20 cellular contexts compared by ENCODE assay signal in genomic region chr10:34593955-34594354, GRCh38.
DNase-seq lines count a peak whose midpoint lies in the region; ATAC-seq and TF ChIP-seq lines count a peak whose summit lies in the region.
"Had no signal": no experiment of that assay in that cellular context is flagged by ENCODE, and none has a peak within 500 bp of the region (broad histone marks: within the 10 kb centered on the region; RNA-seq: fewer than 3 reads in every experiment).

No MANE protein-coding gene starts in this region.

- H3K4me3 Mint-ChIP-seq in MCF 10A (ENCODE audit: unreplicated experiment) = no peak overlapping the region
- H3K4me3 Mint-ChIP-seq in activated T-cell treated with anti-CD3 and anti-CD28 coated beads, Interleukin-2, amount 50 U/mL, for 4 hours = no peak overlapping the region
- H3K4me3 Mint-ChIP-seq in activated naive CD4-positive, alpha-beta T cell treated with anti-CD3 and anti-CD28 coated beads, Interleukin-2, amount 10 ng/mL, durations not matched to agents 7 days and 5 days = no peak overlapping the region
- H3K4me3 Mint-ChIP-seq: CD4-positive, alpha-beta T cell had no signal

- H3K27ac Mint-ChIP-seq in MCF 10A (ENCODE audit: low read depth, unreplicated experiment) = no peak overlapping the region
- H3K27ac Mint-ChIP-seq in activated naive CD4-positive, alpha-beta T cell treated with anti-CD3 and anti-CD28 coated beads, Interleukin-2, amount 10 ng/mL, durations not matched to agents 7 days and 5 days = no peak overlapping the region
- H3K27ac Mint-ChIP-seq: CD4-positive, alpha-beta T cell had no signal

- H3K9me3 Mint-ChIP-seq in MCF 10A (ENCODE audit: unreplicated experiment) = no peaks in the 10 kb centered on the region
- H3K9me3 Mint-ChIP-seq in activated T-cell treated with anti-CD3 and anti-CD28 coated beads, Interleukin-2, amount 50 U/mL, for 4 hours = no peaks in the 10 kb centered on the region
- H3K9me3 Mint-ChIP-seq in activated naive CD4-positive, alpha-beta T cell treated with anti-CD3 and anti-CD28 coated beads, Interleukin-2, amount 10 ng/mL, durations not matched to agents 7 days and 5 days = no peaks in the 10 kb centered on the region
- H3K9me3 Mint-ChIP-seq: CD4-positive, alpha-beta T cell had no signal

- no peak overlapping the region for H2AFZ ChIP-seq in mammary epithelial cell (ENCODE audit: low read depth, low read length)

- no TSS peak for BruUV-seq in mammary epithelial cell (replicated peaks; lab: Mats Ljungman, UMichigan)
- no TSS peak for BruUV-seq in MCF 10A (replicated peaks; lab: Mats Ljungman, UMichigan)

- H3K4me2 ChIP-seq in mammary epithelial cell (ENCODE audit: insufficient read depth, low read depth, low read length) = no peak overlapping the region
- H3K4me2 ChIP-seq: A549 had no signal

- no peaks in the 10 kb centered on the region for H3K4me1 ChIP-seq in mammary epithelial cell (ENCODE audit: insufficient read depth, low read length)
- H3K4me1 ChIP-seq: A549, Caco-2 had no signal

- H3K36me3 Mint-ChIP-seq in MCF 10A (ENCODE audit: insufficient read depth, unreplicated experiment) = peaks cover 5% of the 10 kb centered on the region
- H3K36me3 Mint-ChIP-seq in activated T-cell treated with anti-CD3 and anti-CD28 coated beads, Interleukin-2, amount 50 U/mL, for 4 hours (ENCODE audit: insufficient read depth) = no peaks in the 10 kb centered on the region
- no peaks in the 10 kb centered on the region for H3K36me3 Mint-ChIP-seq in activated naive CD4-positive, alpha-beta T cell treated with anti-CD3 and anti-CD28 coated beads, Interleukin-2, amount 10 ng/mL, durations not matched to agents 7 days and 5 days

- 77% methylated on average over 2 of the region's 2 CpGs for WGBS in mammary epithelial cell (ENCODE audit: low coverage, missing lambda C conversion rate)

- no peaks in the 10 kb centered on the region for H3K36me3 ChIP-seq in mammary epithelial cell (ENCODE audit: insufficient read depth, low read length)

- CTCF ChIA-PET in mammary epithelial cell (lab: Charles Lee; ENCODE audit: low non-redundant PET) (no interaction called here), MCF 10A (lab: Yijun Ruan, JAX) (interaction anchor here (0.6 to 0.7 kb wide), 2 partner anchors 266 to 397 kb away, joined by 3 read pairs; no protein-coding TSS in a partner anchor)
- CTCF ChIA-PET in activated naive CD4-positive, alpha-beta T cell treated with anti-CD3 and anti-CD28 coated beads, Interleukin-2, amount 10 ng/mL, durations not matched to agents 7 days and 5 days (lab: Charles Lee) = interaction anchor here (0.6 to 1.3 kb wide), 2 partner anchors 15 to 32 kb away, joined by 3 read pairs; no protein-coding TSS in a partner anchor

- H3K27me3 Mint-ChIP-seq in MCF 10A (ENCODE audit: insufficient read depth, unreplicated experiment) = no peaks in the 10 kb centered on the region
- no peaks in the 10 kb centered on the region for H3K27me3 Mint-ChIP-seq in activated T-cell treated with anti-CD3 and anti-CD28 coated beads, Interleukin-2, amount 50 U/mL, for 4 hours (ENCODE audit: low read depth)
- peaks cover 4% of the 10 kb centered on the region for H3K27me3 Mint-ChIP-seq in activated naive CD4-positive, alpha-beta T cell treated with anti-CD3 and anti-CD28 coated beads, Interleukin-2, amount 10 ng/mL, durations not matched to agents 7 days and 5 days

- H3K79me2 ChIP-seq in mammary epithelial cell (ENCODE audit: insufficient read depth, low read length) = peaks cover 59% of the 10 kb centered on the region

- intact Hi-C loops in mammary epithelial cell (cut with micrococcal nuclease) = no loop called here
- intact Hi-C loops in MCF 10A (cut with micrococcal nuclease) = no loop called here
- intact Hi-C loops in left colon (cut with DNase I, micrococcal nuclease) = no loop called here

- DNase-seq in mammary epithelial cell (peak; percentile 50), MCF 10A (ENCODE audit: unreplicated experiment) (no peak), epithelial cell of esophagus (ENCODE audit: low read depth) (peak; percentile 49), left colon (no peak), cerebellar cortex (ENCODE audit: low spot score) (no peak)
- no peak for DNase-seq in activated T-cell treated with anti-CD3 and anti-CD28 coated beads, Interleukin-2, amount 50 U/mL, for 4 hours
- no peak for DNase-seq in activated naive CD4-positive, alpha-beta T cell treated with anti-CD3 and anti-CD28 coated beads, Interleukin-2, amount 10 ng/mL, durations not matched to agents 7 days and 5 days
- DNase-seq: AML-193; Caco-2; CD4-positive, alpha-beta T cell; DMS79 treated with DMSO at 0.1 percent for 48 hours; GF-D8; GOT3; H7; IMR-90 had no signal

- H3K4me1 Mint-ChIP-seq in MCF 10A (ENCODE audit: insufficient read depth, unreplicated experiment) = peaks cover 9% of the 10 kb centered on the region
- H3K4me1 Mint-ChIP-seq in activated T-cell treated with anti-CD3 and anti-CD28 coated beads, Interleukin-2, amount 50 U/mL, for 4 hours (ENCODE audit: low read depth) = no peaks in the 10 kb centered on the region
- no peaks in the 10 kb centered on the region for H3K4me1 Mint-ChIP-seq in activated naive CD4-positive, alpha-beta T cell treated with anti-CD3 and anti-CD28 coated beads, Interleukin-2, amount 10 ng/mL, durations not matched to agents 7 days and 5 days

- H3K4me3 ChIP-seq in mammary epithelial cell (replicated peaks in 1 of 3; ENCODE audit: insufficient read depth in 1 of 3, low read depth in 2 of 3, low read length in 3 of 3) (no peak overlapping the region), epithelial cell of esophagus (ENCODE audit: low read length) (no peak overlapping the region)
- H3K4me3 ChIP-seq: A549, K562 had no signal

- H3K27ac ChIP-seq in mammary epithelial cell (ENCODE audit: insufficient read depth, low read depth, low read length) = no peak overlapping the region
- H3K27ac ChIP-seq: 22Rv1, A549, C4-2B had no signal

- no peaks in the 10 kb centered on the region for H4K20me1 ChIP-seq in mammary epithelial cell (ENCODE audit: insufficient read depth, low read length)

- ATAC-seq in left colon = peak; percentile 52
- ATAC-seq in activated T-cell treated with anti-CD3 and anti-CD28 coated beads, Interleukin-2, amount 50 U/mL, for 4 hours = no peak
- ATAC-seq: A549, HCT116, K562 had no signal

- H3K9ac ChIP-seq in mammary epithelial cell (ENCODE audit: insufficient read depth, low read length) = no peak overlapping the region

- no peaks in the 10 kb centered on the region for H3K27me3 ChIP-seq in mammary epithelial cell (ENCODE audit: insufficient read depth, low read length)

- POLR2A ChIA-PET in MCF 10A (lab: Yijun Ruan, JAX) = interaction anchor here (0.8 to 1.1 kb wide), 3 partner anchors 10 to 90 kb away, joined by 3 to 5 read pairs (median 4); no protein-coding TSS in a partner anchor

- H3K9me3 ChIP-seq in mammary epithelial cell (replicated peaks; ENCODE audit: insufficient read depth, low read length) = no peaks in the 10 kb centered on the region
- H3K9me3 ChIP-seq: A549, Caco-2 had no signal

- no peak for TF ChIP-seq CTCF in mammary epithelial cell (conservative IDR thresholded peaks at IDR 0.05 in 1 of 2, IDR thresholded peaks at IDR 0.05 in 1 of 2; ENCODE audit: extremely low read depth in 1 of 2, insufficient read depth in 1 of 2, low read depth in 1 of 2, low read length in 2 of 2)
- TF ChIP-seq CTCF in MCF 10A (IDR thresholded peaks at IDR 0.05; ENCODE audit: unreplicated experiment) = no peak
- TF ChIP-seq CTCF in epithelial cell of esophagus (IDR thresholded peaks at IDR 0.05; ENCODE audit: insufficient read depth, low read depth, low read length, missing control alignments) = no peak

- in situ Hi-C loops in mammary epithelial cell (cut with MboI; ENCODE audit: low sequenced_read_pairs in 2 of 2) = no loop called here

- dilution Hi-C loops in mammary epithelial cell (cut with HindIII; ENCODE audit: low sequenced_read_pairs) = no loop called here

Comparison
In these comparisons a context has a peak if more than half of its experiments do, and no peak if none do; other contexts are left out.
1. DNase-seq: peak in mammary epithelial cell (single experiment) and epithelial cell of esophagus (single experiment); none in MCF 10A (single experiment), left colon (0 of 2), activated T-cell treated with anti-CD3 and anti-CD28 coated beads, Interleukin-2, amount 50 U/mL, for 4 hours (single experiment), activated naive CD4-positive, alpha-beta T cell treated with anti-CD3 and anti-CD28 coated beads, Interleukin-2, amount 10 ng/mL, durations not matched to agents 7 days and 5 days (single experiment) and cerebellar cortex (single experiment).